In the genomic region with DNA sequence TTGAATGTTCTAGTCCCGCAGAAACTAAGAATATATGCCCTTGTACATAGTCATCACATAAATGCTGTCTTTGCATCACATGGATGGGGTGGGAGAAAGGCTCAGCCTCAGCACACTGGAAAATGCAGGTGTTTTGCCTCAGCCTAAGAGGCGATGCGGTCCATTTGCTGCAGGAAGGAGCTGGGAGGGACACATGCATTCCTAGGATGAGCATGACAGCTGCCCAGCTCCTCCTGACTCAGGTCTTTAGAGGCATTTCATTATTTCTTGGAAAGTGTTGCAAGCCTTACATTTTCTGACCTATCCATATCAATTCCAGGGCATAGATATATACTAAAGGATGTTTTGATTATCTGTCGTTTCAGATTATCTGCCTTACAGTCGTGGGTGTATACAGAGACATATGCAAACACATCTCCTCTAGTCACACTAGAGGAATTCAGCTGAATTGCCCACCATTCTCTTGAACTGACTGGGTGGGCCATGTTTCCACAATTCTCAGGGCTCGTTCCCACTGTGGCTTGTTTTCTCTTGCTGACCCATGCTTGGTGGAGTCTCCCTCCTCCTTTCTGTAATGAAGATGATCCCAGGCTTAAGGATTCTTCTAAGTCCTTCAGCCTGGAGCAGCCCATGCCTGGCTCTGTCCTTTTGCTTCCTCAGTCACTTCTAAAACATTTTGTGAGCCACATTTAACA, we compare ENCODE assay signal across 26 cellular contexts.
DNase-seq lines count a peak whose midpoint lies in the region; ATAC-seq and TF ChIP-seq lines count a peak whose summit lies in the region.
"Had no signal": no experiment of that assay in that cellular context is flagged by ENCODE, and none has a peak within 500 bp of the region (broad histone marks: within the 10 kb centered on the region; RNA-seq: fewer than 3 reads in every experiment).

No MANE protein-coding gene starts in this region.

- DNase-seq in NCI-H187 treated with DMSO at 0.1 percent for 48 hours (lab: John Stamatoyannopoulos, UW) (peak; percentile 29), brain microvascular endothelial cell (peak; percentile 5), nephron progenitor cell (no peak), NCI-H128 (lab: John Stamatoyannopoulos, UW; ENCODE audit: unreplicated experiment) (no peak), NCI-H345 treated with DMSO at 0.1 percent for 48 hours (lab: John Stamatoyannopoulos, UW; ENCODE audit: unreplicated experiment) (no peak)
- DNase-seq in activated CD4-positive, alpha-beta T cell treated with anti-CD3 and anti-CD28 coated beads, Interleukin-2, amount 50 U/mL, for 48 hours: no peak
- DNase-seq in activated CD8-positive, alpha-beta T cell treated with anti-CD3 and anti-CD28 coated beads, Interleukin-2, amount 10 ng/mL, durations not matched to agents 7 days and 5 days: no peak
- DNase-seq: activated CD4-positive, alpha-beta T cell treated with anti-CD3 and anti-CD28 coated beads for 36 hours; activated CD8-positive, alpha-beta memory T cell treated with anti-CD3 and anti-CD28 coated beads for 24 hours; activated effector memory CD4-positive, alpha-beta T cell treated with Interleukin-2 at 50 U/mL for 16 hours; cerebellar nuclear complex; DND-41; gastrocnemius medialis; MM.1S; NCI-H1417 treated with DMSO at 0.1 percent for 48 hours; NCI-H2171; NCI-H510A treated with DMSO at 0.1 percent for 48 hours; spleen; stimulated activated CD4-positive, alpha-beta T cell treated with anti-CD3 and anti-CD28 coated beads, Interleukin-4, amount 100 ng/mL, for 24 hours had no signal

- H3K4me1 ChIP-seq in BLaER1: peaks cover 43% of the 10 kb centered on the region

- H3K4me1 Mint-ChIP-seq in nephron progenitor cell: peaks cover 89% of the 10 kb centered on the region
- peaks cover 28% of the 10 kb centered on the region for H3K4me1 Mint-ChIP-seq in activated CD8-positive, alpha-beta T cell treated with anti-CD3 and anti-CD28 coated beads, Interleukin-2, amount 10 ng/mL, durations not matched to agents 7 days and 5 days (ENCODE audit: low read depth)

- in situ Hi-C loops in brain microvascular endothelial cell (cut with HindIII; ENCODE audit: low pct_ligation_motif_present, low sequenced_read_pairs): no loop called here

- no peaks in the 10 kb centered on the region for H3K9me3 Mint-ChIP-seq in nephron progenitor cell
- H3K9me3 Mint-ChIP-seq in activated CD8-positive, alpha-beta T cell treated with anti-CD3 and anti-CD28 coated beads, Interleukin-2, amount 10 ng/mL, durations not matched to agents 7 days and 5 days (ENCODE audit: insufficient read depth): no peaks in the 10 kb centered on the region
- H3K9me3 Mint-ChIP-seq: stimulated activated effector memory CD8-positive, alpha-beta T cell treated with anti-CD3 and anti-CD28 coated beads, Interleukin-12 subunit alpha, Interleukin-12 subunit beta, amount 100 ng/mL, for 72 hours had no signal

- no peak for ATAC-seq in activated CD8-positive, alpha-beta T cell treated with anti-CD3 and anti-CD28 coated beads, Interleukin-2, amount 10 ng/mL, durations not matched to agents 7 days and 5 days
- ATAC-seq: activated CD4-positive, alpha-beta T cell treated with anti-CD3 and anti-CD28 coated beads for 36 hours; gastrocnemius medialis; left lobe of liver; stimulated activated effector memory CD8-positive, alpha-beta T cell treated with anti-CD3 and anti-CD28 coated beads, Interleukin-12 subunit alpha, Interleukin-12 subunit beta, amount 100 ng/mL, for 72 hours had no signal

- no peak overlapping the region for H3K9ac ChIP-seq in BLaER1
- H3K9ac ChIP-seq: KMS-11 had no signal

- H3K36me3 Mint-ChIP-seq in nephron progenitor cell (ENCODE audit: low read depth): peaks cover 5% of the 10 kb centered on the region
- H3K36me3 Mint-ChIP-seq in activated CD8-positive, alpha-beta T cell treated with anti-CD3 and anti-CD28 coated beads, Interleukin-2, amount 10 ng/mL, durations not matched to agents 7 days and 5 days (ENCODE audit: low read depth): no peaks in the 10 kb centered on the region
- H3K36me3 Mint-ChIP-seq: stimulated activated effector memory CD8-positive, alpha-beta T cell treated with anti-CD3 and anti-CD28 coated beads, Interleukin-12 subunit alpha, Interleukin-12 subunit beta, amount 100 ng/mL, for 72 hours had no signal

- CTCF ChIA-PET in activated CD8-positive, alpha-beta T cell treated with anti-CD3 and anti-CD28 coated beads, Interleukin-2, amount 10 ng/mL, durations not matched to agents 7 days and 5 days (lab: Charles Lee): no interaction called here

- no peak overlapping the region for H3K4me3 ChIP-seq in BLaER1
- no peak overlapping the region for H3K4me3 ChIP-seq in brain microvascular endothelial cell (ENCODE audit: low read depth, low read length)
- H3K4me3 ChIP-seq: gastrocnemius medialis, right atrium auricular region, spleen, suprapubic skin had no signal

- no peak for TF ChIP-seq CTCF in brain microvascular endothelial cell (IDR thresholded peaks at IDR 0.05; ENCODE audit: low read depth, low read length, missing control alignments)
- TF ChIP-seq CTCF in nephron progenitor cell (IDR thresholded peaks at IDR 0.05): no peak

- H3K4me2 ChIP-seq in BLaER1: peak overlapping the region; percentile 9; the same call in 1 of the 2 replicates
- H3K4me2 ChIP-seq: KMS-11 had no signal

- H3K27ac Mint-ChIP-seq in nephron progenitor cell: peak overlapping the region; percentile 39
- no peak overlapping the region for H3K27ac Mint-ChIP-seq in activated CD8-positive, alpha-beta T cell treated with anti-CD3 and anti-CD28 coated beads, Interleukin-2, amount 10 ng/mL, durations not matched to agents 7 days and 5 days
- H3K27ac Mint-ChIP-seq: stimulated activated effector memory CD8-positive, alpha-beta T cell treated with anti-CD3 and anti-CD28 coated beads, Interleukin-12 subunit alpha, Interleukin-12 subunit beta, amount 100 ng/mL, for 72 hours had no signal

- H3K36me3 ChIP-seq in BLaER1 (no peaks in the 10 kb centered on the region), brain microvascular endothelial cell (replicated peaks) (no peaks in the 10 kb centered on the region)
- H3K36me3 ChIP-seq: gastrocnemius medialis, right atrium auricular region, spleen, suprapubic skin had no signal

- peaks cover 6% of the 10 kb centered on the region for H3K27me3 Mint-ChIP-seq in nephron progenitor cell (ENCODE audit: low read depth, poor library complexity)
- no peaks in the 10 kb centered on the region for H3K27me3 Mint-ChIP-seq in activated CD8-positive, alpha-beta T cell treated with anti-CD3 and anti-CD28 coated beads, Interleukin-2, amount 10 ng/mL, durations not matched to agents 7 days and 5 days (ENCODE audit: low read depth)
- H3K27me3 Mint-ChIP-seq: activated CD4-positive, alpha-beta T cell treated with anti-CD3 and anti-CD28 coated beads for 36 hours had no signal

- H4K20me1 ChIP-seq in BLaER1: no peaks in the 10 kb centered on the region

- POLR2A ChIA-PET in activated CD8-positive, alpha-beta T cell treated with anti-CD3 and anti-CD28 coated beads, Interleukin-2, amount 10 ng/mL, durations not matched to agents 7 days and 5 days (lab: Charles Lee): interaction anchor here (1.1 kb wide), 1 partner anchor 11 kb away, joined by 4 read pairs; no protein-coding TSS in a partner anchor

- H3K27me3 ChIP-seq in BLaER1 (no peaks in the 10 kb centered on the region), brain microvascular endothelial cell (replicated peaks) (no peaks in the 10 kb centered on the region)
- H3K27me3 ChIP-seq: gastrocnemius medialis, right atrium auricular region, spleen, suprapubic skin had no signal

- no peak overlapping the region for H3K4me3 Mint-ChIP-seq in nephron progenitor cell
- no peak overlapping the region for H3K4me3 Mint-ChIP-seq in activated CD8-positive, alpha-beta T cell treated with anti-CD3 and anti-CD28 coated beads, Interleukin-2, amount 10 ng/mL, durations not matched to agents 7 days and 5 days
- H3K4me3 Mint-ChIP-seq: activated CD4-positive, alpha-beta T cell treated with anti-CD3 and anti-CD28 coated beads for 36 hours; stimulated activated effector memory CD8-positive, alpha-beta T cell treated with anti-CD3 and anti-CD28 coated beads, Interleukin-12 subunit alpha, Interleukin-12 subunit beta, amount 100 ng/mL, for 72 hours had no signal

- H3K27ac ChIP-seq in BLaER1 (peak overlapping the region; percentile 74; the same call in 1 of the 2 replicates), brain microvascular endothelial cell (no peak overlapping the region)
- H3K27ac ChIP-seq: C4-2B, KMS-11, right atrium auricular region, suprapubic skin had no signal

- H3K9me3 ChIP-seq in BLaER1: no peaks in the 10 kb centered on the region
- H3K9me3 ChIP-seq: gastrocnemius medialis, right atrium auricular region, spleen, suprapubic skin had no signal

Comparison
In these comparisons a context has a peak if more than half of its experiments do, and no peak if none do; other contexts are left out.
1. DNase-seq: peak in NCI-H187 treated with DMSO at 0.1 percent for 48 hours (single experiment) and brain microvascular endothelial cell (single experiment); none in nephron progenitor cell (single experiment), activated CD4-positive, alpha-beta T cell treated with anti-CD3 and anti-CD28 coated beads, Interleukin-2, amount 50 U/mL, for 48 hours (0 of 2), NCI-H128 (single experiment), NCI-H345 treated with DMSO at 0.1 percent for 48 hours (single experiment) and activated CD8-positive, alpha-beta T cell treated with anti-CD3 and anti-CD28 coated beads, Interleukin-2, amount 10 ng/mL, durations not matched to agents 7 days and 5 days (single experiment).